Comparison of ENCODE assay signal across 8 cellular contexts in the genomic region with DNA sequence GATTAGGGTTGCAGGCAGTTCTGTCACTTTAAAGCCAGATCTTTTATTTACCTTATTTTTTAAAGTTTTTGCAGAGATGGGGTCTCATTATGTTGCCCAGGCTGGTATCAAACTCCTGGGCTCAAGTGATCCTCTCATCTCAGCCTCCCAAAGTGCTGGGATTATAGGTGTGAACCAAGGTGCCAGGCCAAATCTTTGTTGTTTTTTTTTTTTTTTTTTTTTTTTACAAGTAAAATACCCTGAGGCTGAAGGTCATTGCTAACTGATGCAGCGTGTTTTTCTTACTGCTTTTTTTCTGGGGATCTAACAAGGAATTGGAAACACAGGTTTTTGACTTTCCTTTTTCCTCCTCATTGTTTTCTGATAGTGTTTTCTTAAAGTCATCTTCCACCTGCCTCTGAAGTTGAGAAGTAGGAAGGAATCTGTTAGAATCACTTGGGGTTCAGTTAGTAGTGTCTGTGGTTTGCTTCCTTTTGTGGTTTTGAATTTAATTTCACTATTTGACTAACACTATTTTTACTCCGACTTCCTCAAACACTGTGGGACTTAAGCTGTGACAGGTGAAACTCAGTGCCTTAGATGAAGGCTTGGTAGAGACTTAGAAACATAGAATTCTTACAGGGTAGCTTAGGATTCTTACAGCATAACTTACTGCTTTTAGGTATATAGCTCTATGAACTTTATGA. TPM values are rescaled to one million over a fixed set of nuclear protein-coding genes. Genes with fewer than 3 reads are reported as not detected.
DNase-seq lines count a peak whose midpoint lies in the region; ATAC-seq, FAIRE-seq and TF ChIP-seq lines count a peak whose summit lies in the region.

No MANE protein-coding gene starts in this region.

- peaks cover 21% of the 10 kb centered on the region for H4K20me1 ChIP-seq in K562 (replicated peaks; ENCODE audit: control insufficient read depth, insufficient read depth, low read length)

- ATAC-seq in GM21526 (IDR thresholded peaks at IDR 0.05; ENCODE audit: low FRiP score, unreplicated experiment): peak; percentile 71
- 0 out of 3 replicates have a peak, but pooled peaks have one; percentile 17 for ATAC-seq in K562

- H3K36me3 ChIP-seq in K562 (ENCODE audit: control insufficient read depth, insufficient read depth, low read length) (peaks cover 50% of the 10 kb centered on the region), HAP-1 (replicated peaks) (peaks cover 34% of the 10 kb centered on the region), esophagus squamous epithelium (peaks cover 0 to 39% (median 0%) of the 10 kb centered on the region in 3 donors)

- intact Hi-C loops in K562 (cut with micrococcal nuclease) (no loop called here), esophagus squamous epithelium (cut with DNase I) (no loop called here)

- no peak overlapping the region for H3K9ac ChIP-seq in K562 (ENCODE audit: insufficient read depth in 1 of 2, low read depth in 2 of 2, low read length in 2 of 2)

- BruUV-seq in K562 (replicated peaks; lab: Mats Ljungman, UMichigan): no TSS peak

- TF ChIP-seq RAD21 in K562 (CRISPR knock-in tag; conservative IDR thresholded peaks at IDR 0.05 in 1 of 2, IDR thresholded peaks at IDR 0.05 in 1 of 2): no peak

- no peaks in the 10 kb centered on the region for H3K9me3 Mint-ChIP-seq in IgD-negative memory B cell

- TF ChIP-seq CTCF in GM10266 (IDR thresholded peaks at IDR 0.05; ENCODE audit: control insufficient read depth, insufficient read depth, low read depth, missing control alignments) (no peak), K562 (IDR thresholded peaks at IDR 0.05 in 2 of 3, conservative IDR thresholded peaks at IDR 0.05 in 1 of 3; ENCODE audit: insufficient read depth in 2 of 3, low read depth in 1 of 3, low read length in 3 of 3) (no peak), esophagus squamous epithelium (IDR thresholded peaks at IDR 0.05) (no peak)

- no peak for FAIRE-seq in K562 (lab: Jason Lieb, UNC)

- no peaks in the 10 kb centered on the region for H3K9me3 ChIP-seq in K562 (replicated peaks; ENCODE audit: control insufficient read depth, insufficient read depth, low read depth, low read length)
- H3K9me3 ChIP-seq in HAP-1: no peaks in the 10 kb centered on the region
- no peaks in the 10 kb centered on the region for H3K9me3 ChIP-seq in esophagus squamous epithelium

- H3K9me1 ChIP-seq in K562 (ENCODE audit: control insufficient read depth, insufficient read depth, low read length): no peaks in the 10 kb centered on the region

- WGBS in K562 (ENCODE audit: insufficient coverage, low coverage, missing lambda C conversion rate): 65% methylated on average over 2 of the region's 2 CpGs
- 44 to 45% methylated on average over 2 of the region's 2 CpGs for WGBS in esophagus squamous epithelium, 2 donors

- TF ChIP-seq POLR2A in K562 (conservative IDR thresholded peaks at IDR 0.05) (no peak), esophagus squamous epithelium (IDR thresholded peaks at IDR 0.05) (no peak)

- H3K27me3 Mint-ChIP-seq in IgD-negative memory B cell: no peaks in the 10 kb centered on the region

- CTCF ChIA-PET in K562 (lab: Yijun Ruan, JAX; ENCODE audit: low intra/inter-chr PET ratio): no interaction called here

- no peak overlapping the region for H3K4me2 ChIP-seq in K562 (ENCODE audit: insufficient read depth, low read length)

- POLR2A ChIA-PET in K562 (lab: Yijun Ruan, JAX): interaction anchor here (0.8 to 0.9 kb wide), 3 partner anchors 8 to 29 kb away, joined by 3 to 4 read pairs (median 3); partner anchors contain the start of gene CLTC

- no peak overlapping the region for H3K4me3 ChIP-seq in K562
- no peak overlapping the region for H3K4me3 ChIP-seq in HAP-1
- H3K4me3 ChIP-seq in esophagus squamous epithelium: no peak overlapping the region

- DNase-seq in GM10266 (ENCODE audit: extremely low spot score) (peak; percentile 34), K562 (ENCODE audit: extremely low read depth in 1 of 4, low spot score in 3 of 4) (no peak), HAP-1 (ENCODE audit: low spot score in 2 of 2) (no peak), esophagus squamous epithelium (lab: John Stamatoyannopoulos, UW) (no peak), DMS79 treated with DMSO at 0.1 percent for 48 hours (lab: John Stamatoyannopoulos, UW) (no peak), activated gamma-delta T cell (lab: John Stamatoyannopoulos, UW) (no peak)

- H3K4me1 Mint-ChIP-seq in IgD-negative memory B cell: peaks cover 39 to 40% (median 40%) of the 10 kb centered on the region in 3 donors

- no peak for TF ChIP-seq EP300 in K562 (IDR thresholded peaks at IDR 0.05; ENCODE audit: low read length)

- H3K27ac ChIP-seq in K562 (ENCODE audit: extremely low read depth, low read depth, low read length): no peak overlapping the region
- H3K27ac ChIP-seq in esophagus squamous epithelium: no peak overlapping the region

- H3K36me3 Mint-ChIP-seq in IgD-negative memory B cell: no peaks in the 10 kb centered on the region

- peaks cover 97% of the 10 kb centered on the region for H3K79me2 ChIP-seq in K562 (ENCODE audit: control insufficient read depth, insufficient read depth, low read length)

- in situ Hi-C loops in K562 (cut with MboI): loop anchor here (10.0 kb wide), 1 partner anchor 337 kb away; no protein-coding TSS in a partner anchor
- in situ Hi-C loops in HAP-1 (cut with MboI; ENCODE audit: low sequenced_read_pairs): no loop called here

- peak overlapping the region; percentile 30 to 88 (median 76) for H3K4me3 Mint-ChIP-seq in IgD-negative memory B cell

- no peaks in the 10 kb centered on the region for H3K27me3 ChIP-seq in K562 (ENCODE audit: control insufficient read depth in 2 of 2, insufficient read depth in 2 of 2, low read length in 2 of 2)
- no peaks in the 10 kb centered on the region for H3K27me3 ChIP-seq in HAP-1 (ENCODE audit: low read depth)
- H3K27me3 ChIP-seq in esophagus squamous epithelium: no peaks in the 10 kb centered on the region

- H3K27ac Mint-ChIP-seq in IgD-negative memory B cell: peak overlapping the region; percentile 43 to 72 (median 64)

- H2AFZ ChIP-seq in K562 (ENCODE audit: low read depth, low read length): no peak overlapping the region

- peaks cover 3 to 7% of the 10 kb centered on the region in 2 experiments for H3K4me1 ChIP-seq in K562 (replicated peaks in 1 of 2; ENCODE audit: control insufficient read depth in 2 of 2, insufficient read depth in 2 of 2, low read length in 2 of 2)
- no peaks in the 10 kb centered on the region; the same call in 1 of the 2 replicates for H3K4me1 ChIP-seq in HAP-1
- H3K4me1 ChIP-seq in esophagus squamous epithelium: peaks cover 11 to 56% (median 19%) of the 10 kb centered on the region in 3 donors

RNA-seq across cellular contexts. Expression of gene CLTC, which starts 22.2 kb away (rescaled TPM):
- polyA plus RNA-seq in IgD-negative memory B cell (27.8 TPM), K562 (2011; rRNA removed) (164 and 217 TPM in 2 replicates), K562 (2014; fragmentation: Illumina TruSeq; extraction: Trizol) (142 and 174 TPM in 2 replicates), K562 (2014; fragmentation: Nextera tagmentation; extraction: Ambion mirVana) (100 to 1,000 TPM; 122 to 134 TPM), K562 (2014; rRNA removed) (102 and 115 TPM in 2 replicates)
- 152 and 501 TPM in 2 replicates for total RNA-seq in K562 (2011; cell fraction: chromatin; rRNA removed; ENCODE audit: low replicate concordance)
- 80.9 and 116 TPM in 2 replicates for total RNA-seq in K562 (2011; cell fraction: nucleolus; rRNA removed)
- total RNA-seq in K562 (2011; cell fraction: nucleoplasm; rRNA removed): 164 and 204 TPM in 2 replicates
- total RNA-seq in K562 (2014; rRNA removed) (136 and 150 TPM in 2 replicates), K562 (2014; rRNA removed; fragmentation: Illumina TruSeq; extraction: Trizol) (220 and 233 TPM in 2 replicates), K562 (2015; rRNA removed; fragmentation: Illumina TruSeq; extraction: Trizol) (184 and 195 TPM in 2 replicates), K562 (2021) (257 and 267 TPM in 2 replicates), esophagus squamous epithelium (100 to 1,000 TPM; 135 to 236 (median 201) TPM)
- 136 and 221 TPM in 2 replicates for polyA plus RNA-seq in K562 (2011; cell fraction: cytosol; rRNA removed)
- 85.8 and 125 TPM in 2 replicates for polyA plus RNA-seq in K562 (2011; cell fraction: nucleus; rRNA removed)
- 133 and 168 TPM in 2 replicates for polyA plus RNA-seq in K562 (2012)
- 705 and 852 TPM in 2 replicates for polyA minus RNA-seq in K562 (2011; rRNA and poly(A)+ RNA removed)
- 435 and 548 TPM in 2 replicates for polyA minus RNA-seq in K562 (2011; cell fraction: cytosol; rRNA and poly(A)+ RNA removed)
- polyA minus RNA-seq in K562 (2011; cell fraction: nucleus; rRNA and poly(A)+ RNA removed): 79.8 and 167 TPM in 2 replicates
